Comparison of ENCODE assay signal across 8 cellular contexts in the genomic region with DNA sequence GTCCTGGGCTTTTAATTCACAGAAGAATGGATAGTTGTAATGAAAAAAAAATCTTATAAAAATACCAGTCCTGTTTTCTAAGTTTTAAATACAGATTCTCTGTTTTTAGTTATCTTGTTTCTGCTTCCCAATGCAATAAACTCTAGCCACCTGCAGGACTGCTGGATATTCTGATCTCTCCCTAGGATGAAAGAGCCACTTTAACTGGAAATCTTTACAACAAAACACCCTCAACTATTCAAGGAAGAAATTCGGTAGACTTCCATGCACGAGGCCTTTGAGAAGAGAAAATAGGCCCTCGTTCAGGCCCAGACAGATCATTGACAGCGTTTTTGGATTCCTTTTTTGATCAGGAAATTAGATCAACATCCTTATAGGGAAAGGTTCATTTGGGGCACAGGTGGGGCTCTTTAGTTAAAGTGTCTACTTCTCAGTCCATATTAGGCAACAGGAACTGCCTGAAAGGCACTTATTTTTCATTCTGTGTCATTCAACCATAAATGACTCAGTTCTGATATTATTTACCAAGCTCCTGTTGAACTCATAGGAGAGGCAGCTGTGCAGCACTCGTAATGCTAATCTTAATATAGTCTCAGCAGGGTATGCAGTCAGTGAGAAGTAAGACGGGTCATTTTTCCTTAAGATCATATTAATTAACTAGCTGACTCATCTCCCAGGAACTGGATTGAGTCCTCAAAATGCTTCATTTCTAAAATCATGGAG.
A peak's percentile ranks its signal among the peaks of the same experiment; 100 is the strongest.
DNase-seq lines count a peak whose midpoint lies in the region; ATAC-seq and TF ChIP-seq lines count a peak whose summit lies in the region.

No MANE protein-coding gene starts in this region.

- peaks cover 10 to 35% of the 10 kb centered on the region in 2 donors for H3K27me3 Mint-ChIP-seq in effector memory CD8-positive, alpha-beta T cell

- CTCF ChIA-PET in Panc1 (lab: Charles Lee) = interaction anchor here (0.6 to 1.3 kb wide), 4 partner anchors 8 to 217 kb away, joined by 3 to 4 read pairs (median 3); no protein-coding TSS in a partner anchor

- H3K27ac Mint-ChIP-seq in effector memory CD8-positive, alpha-beta T cell = peak overlapping the region in 1 of 2 donors; percentile 68

- H3K27me3 ChIP-seq in Panc1 (ENCODE audit: control insufficient read depth, insufficient read depth, low read length) (no peaks in the 10 kb centered on the region), psoas muscle (ENCODE audit: insufficient read depth in 3 of 3, low read length in 2 of 3) (peaks cover 0 to 2% (median 0%) of the 10 kb centered on the region in 3 donors)

- no peak overlapping the region for H3K4me3 ChIP-seq in Panc1 (ENCODE audit: low read depth in 2 of 2, low read length in 2 of 2)
- H3K4me3 ChIP-seq in psoas muscle = no peak overlapping the region

- POLR2A ChIA-PET in Panc1 (lab: Charles Lee) = interaction anchor here (0.6 to 1.4 kb wide), 11 partner anchors 14 to 78 kb away, joined by 3 to 4 read pairs (median 3); no protein-coding TSS in a partner anchor

- no peaks in the 10 kb centered on the region for H3K36me3 ChIP-seq in Panc1 (ENCODE audit: control insufficient read depth, insufficient read depth, low read length)
- no peaks in the 10 kb centered on the region for H3K36me3 ChIP-seq in psoas muscle (ENCODE audit: insufficient read depth in 1 of 2, low read depth in 1 of 2)

- H3K4me1 Mint-ChIP-seq in effector memory CD8-positive, alpha-beta T cell (ENCODE audit: low read depth in 2 of 2) = peaks cover 2 to 12% of the 10 kb centered on the region in 2 donors

- ATAC-seq in GM19455 (IDR thresholded peaks at IDR 0.05; ENCODE audit: unreplicated experiment) (peak; percentile 80), HG03457 (IDR thresholded peaks at IDR 0.05; ENCODE audit: unreplicated experiment) (peak; percentile 81), Panc1 (peak; percentile 96), psoas muscle (peak; percentile 69 to 89 (median 82))
- ATAC-seq in effector memory CD8-positive, alpha-beta T cell (replicated peaks) = peak; percentile 52

- in situ Hi-C loops in Panc1 (cut with HindIII; ENCODE audit: low pct_unique_long_range_greater_than_20kb, low sequenced_read_pairs) = loop anchor here (5.0 to 25.0 kb wide), 2 partner anchors 60 to 215 kb away; a partner anchor contains a TSS

- 35 to 49% (median 44%) methylated on average over 6 of the region's 6 CpGs for WGBS in psoas muscle, 3 donors

- no peaks in the 10 kb centered on the region for H3K9me3 Mint-ChIP-seq in effector memory CD8-positive, alpha-beta T cell

- H3K9me3 ChIP-seq in Panc1 (ENCODE audit: control insufficient read depth, insufficient read depth, low read depth, low read length) (peaks cover 4% of the 10 kb centered on the region; the same call in 1 of the 2 replicates), psoas muscle (no peaks in the 10 kb centered on the region)

- DNase-seq in EH (ENCODE audit: low read depth) (peak; percentile 97), Panc1 (ENCODE audit: low read depth, low spot score) (peak; percentile 97), psoas muscle (no peak), cerebellum (ENCODE audit: low spot score) (no peak), SKM-1 (lab: John Stamatoyannopoulos, UW; ENCODE audit: unreplicated experiment) (no peak)
- DNase-seq in effector memory CD8-positive, alpha-beta T cell = no peak

- intact Hi-C loops in Panc1 (cut with micrococcal nuclease; ENCODE audit: unreplicated experiment) (loop anchor here (5.0 to 10.0 kb wide), 2 partner anchors 70 to 218 kb away; a partner anchor contains a TSS), psoas muscle (cut with DNase I) (loop anchor here in 1 of 2 donors (5.0 kb wide), 1 partner anchor 80 kb away; no protein-coding TSS in a partner anchor)

- no peak overlapping the region for H3K4me3 Mint-ChIP-seq in effector memory CD8-positive, alpha-beta T cell

- peaks cover 56% of the 10 kb centered on the region for H3K4me1 ChIP-seq in Panc1 (ENCODE audit: control insufficient read depth, insufficient read depth, low read length)
- peaks cover 22% of the 10 kb centered on the region for H3K4me1 ChIP-seq in psoas muscle

- no peaks in the 10 kb centered on the region for H3K36me3 Mint-ChIP-seq in effector memory CD8-positive, alpha-beta T cell (ENCODE audit: insufficient read depth)

- TF ChIP-seq CTCF in Panc1 (IDR thresholded peaks at IDR 0.05) = no peak
- no peak for TF ChIP-seq CTCF in psoas muscle (IDR thresholded peaks at IDR 0.05)

- H3K27ac ChIP-seq in Panc1 (ENCODE audit: low read length) (peak overlapping the region; percentile 100), psoas muscle (peak overlapping the region; percentile 76)

- BruUV-seq in Panc1 (replicated peaks; lab: Mats Ljungman, UMichigan) = no TSS peak

Comparison
In these comparisons a context has a peak if more than half of its experiments do, and no peak if none do; other contexts are left out.
1. DNase-seq: peak in EH (single experiment) and Panc1 (single experiment); none in effector memory CD8-positive, alpha-beta T cell (0 of 3), psoas muscle (0 of 2), cerebellum (single experiment) and SKM-1 (single experiment).
2. Peak in every context shown above with its lines, with median percentiles within 50 percentile points of each other: ATAC-seq.